10 cellular contexts compared by ENCODE assay signal in the genomic region with DNA sequence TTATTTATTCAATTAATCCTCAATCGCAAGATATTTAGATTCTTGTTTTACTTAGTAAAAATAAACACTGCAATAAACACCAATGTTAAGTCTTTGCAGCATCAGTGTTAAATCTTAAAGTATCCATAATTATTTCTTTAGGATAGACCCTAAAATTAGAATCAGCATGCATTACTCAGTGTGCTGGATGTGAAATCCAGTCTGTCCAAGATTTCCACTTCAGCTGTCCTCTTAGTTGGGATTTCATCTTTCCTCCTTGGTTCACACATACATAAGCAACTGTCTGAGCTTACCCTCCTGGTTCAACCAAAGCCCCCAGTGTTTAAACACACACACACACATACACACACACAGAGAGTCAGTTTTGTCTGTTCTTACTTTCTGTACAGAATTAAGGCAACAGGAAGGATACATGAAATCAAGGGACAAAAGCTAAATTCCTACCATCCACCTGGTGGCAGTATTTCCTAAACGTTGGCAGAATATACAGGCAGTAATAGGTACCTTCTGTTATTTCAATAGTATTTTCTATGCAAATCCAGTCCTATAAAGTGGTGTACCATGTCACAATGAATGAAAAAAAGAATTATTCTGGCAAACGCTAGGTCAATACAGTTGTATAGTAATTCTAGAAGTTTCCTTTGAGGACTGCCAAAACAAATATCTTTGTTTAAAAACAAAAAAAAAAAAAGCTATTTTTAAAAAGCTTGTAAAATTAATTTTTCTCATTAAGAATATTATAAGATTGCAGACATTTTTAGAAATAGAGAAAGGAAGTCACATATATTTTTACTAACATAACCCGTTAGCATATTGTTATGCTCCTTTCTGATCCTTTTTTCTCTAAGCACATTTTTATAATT. TPM values are rescaled to one million over a fixed set of nuclear protein-coding genes. Genes with fewer than 3 reads are reported as not detected.
DNase-seq lines count a peak whose midpoint lies in the region; TF ChIP-seq lines count a peak whose summit lies in the region.
"Had no signal": no experiment of that assay in that cellular context is flagged by ENCODE, and none has a peak within 500 bp of the region (broad histone marks: within the 10 kb centered on the region; RNA-seq: fewer than 3 reads in every experiment).

No MANE protein-coding gene starts in this region.

- TF ChIP-seq POLR2A in spleen (IDR thresholded peaks at IDR 0.05), result no peak

- in situ Hi-C loops in GM23248 (cut with MboI), result loop anchor here (5.0 kb wide), 1 partner anchor 122 kb away; no protein-coding TSS in a partner anchor

- intact Hi-C loops in spleen (cut with DNase I; ENCODE audit: low total_unique reads), result loop anchor here (5.0 kb wide), 1 partner anchor 127 kb away; no protein-coding TSS in a partner anchor

- peak; percentile 53 to 90 (median 78) for TF ChIP-seq CTCF in spleen (IDR thresholded peaks at IDR 0.05 in 8 of 11, conservative IDR thresholded peaks at IDR 0.05 in 3 of 11)

- H3K9ac ChIP-seq in GM23248 (no peak overlapping the region), SK-N-MC (ENCODE audit: insufficient read length) (no peak overlapping the region)

- no peaks in the 10 kb centered on the region for H3K9me2 ChIP-seq in GM23248 (ENCODE audit: insufficient read depth)

- H3K27ac ChIP-seq in GM23248 (no peak overlapping the region), SK-N-MC (no peak overlapping the region), spleen (no peak overlapping the region)

- H2AFZ ChIP-seq in GM23248, result no peak overlapping the region

- no peaks in the 10 kb centered on the region; the same call in 1 of the 2 replicates for H3F3A ChIP-seq in GM23248 (ENCODE audit: insufficient read depth)

- H3K27me3 ChIP-seq in GM23248 (replicated peaks; ENCODE audit: insufficient read depth), result no peaks in the 10 kb centered on the region; the same call in 1 of the 2 replicates
- H3K27me3 ChIP-seq in spleen (replicated peaks in 1 of 7), result no peaks in the 10 kb centered on the region
- no peaks in the 10 kb centered on the region; the same call in 1 of the 2 replicates for H3K27me3 ChIP-seq in MG63

- DNase-seq in D341Med (ENCODE audit: low spot score) (peak; percentile 48), GM23248 (peak; percentile 76), NCI-H1436 (lab: John Stamatoyannopoulos, UW) (peak; percentile 76), SK-N-MC (ENCODE audit: low read depth, low spot score) (peak; percentile 28), brain pericyte (ENCODE audit: low read depth, low spot score) (peak; percentile 27), iPS-NIHi11 (ENCODE audit: low spot score) (peak; percentile 53), spleen (no peak), MG63 (no peak)

- H3K4me1 ChIP-seq in GM23248 (ENCODE audit: insufficient read depth), result peaks cover 5% of the 10 kb centered on the region; the same call in 1 of the 2 replicates
- H3K4me1 ChIP-seq in spleen, result peaks cover 0 to 15% (median 0%) of the 10 kb centered on the region in 6 donors

- H3K4me3 ChIP-seq in GM23248 (no peak overlapping the region), SK-N-MC (no peak overlapping the region), spleen (no peak overlapping the region), MG63 (no peak overlapping the region)

- WGBS in GM23248 (ENCODE audit: low coverage in 1 of 2, low lambda C conversion rate in 2 of 2, missing lambda C conversion rate in 2 of 2), 2 experiments, result 34 to 35% methylated on average over 4 of the region's 4 CpGs
- 42 to 43% (median 42%) methylated on average over 4 of the region's 4 CpGs for WGBS in spleen, 5 donors

- H4K20me1 ChIP-seq in GM23248 (ENCODE audit: insufficient read depth), result no peaks in the 10 kb centered on the region

- H3K9me3 ChIP-seq in GM23248 (ENCODE audit: low read depth), result no peaks in the 10 kb centered on the region
- H3K9me3 ChIP-seq in SK-N-MC (ENCODE audit: low read depth, low read length), result no peaks in the 10 kb centered on the region
- no peaks in the 10 kb centered on the region for H3K9me3 ChIP-seq in spleen
- H3K9me3 ChIP-seq in MG63, result no peaks in the 10 kb centered on the region

- H3K4me2 ChIP-seq in GM23248 (ENCODE audit: unreplicated experiment), result no peak overlapping the region

- H3K36me3 ChIP-seq in GM23248 (ENCODE audit: low read depth), result no peaks in the 10 kb centered on the region
- no peaks in the 10 kb centered on the region for H3K36me3 ChIP-seq in SK-N-MC (ENCODE audit: insufficient read depth, low read length)
- no peaks in the 10 kb centered on the region for H3K36me3 ChIP-seq in spleen
- H3K36me3 ChIP-seq in MG63, result no peaks in the 10 kb centered on the region

- H3K79me2 ChIP-seq in GM23248 (ENCODE audit: insufficient read depth), result no peaks in the 10 kb centered on the region

RNA-seq across cellular contexts. Expression of a gene that starts 27.3 kb away (rescaled TPM):
- 17.6 and 28.8 TPM in 2 replicates for total RNA-seq in GM23248 (2014; rRNA removed; shearing (Covaris generic))
- polyA plus RNA-seq in GM23248 (2016; fragmentation: Nextera tagmentation; extraction: Ambion mirVana) (3.6 and 5.2 TPM in 2 replicates), spleen (10 to 100 TPM; 11.1 to 33.5 (median 21.1) TPM)
- total RNA-seq in spleen, result 100 to 1,000 TPM in 2 of 7 donors, 10 to 100 TPM in 5; 57.9 to 140 (median 72.1) TPM
- 6.6 and 16.2 TPM in 2 replicates for total RNA-seq in MG63 (2014; rRNA removed; shearing (Covaris generic); ENCODE audit: low replicate concordance)

RNA-seq across cellular contexts. Expression of a gene that starts 31.4 kb away (rescaled TPM):
- not detected in 2 replicates for total RNA-seq in GM23248 (2014; rRNA removed; shearing (Covaris generic))
- polyA plus RNA-seq in GM23248 (2016; fragmentation: Nextera tagmentation; extraction: Ambion mirVana), result 0.20 TPM in 1 of 2 replicates, not detected in the other
- under 1 TPM in 1 of 7 donors, not detected in 6; 0.16 TPM for total RNA-seq in spleen
- polyA plus RNA-seq in spleen, result under 1 TPM in 1 of 3 donors, not detected in 2; 0.06 TPM
- not detected in 2 replicates for total RNA-seq in MG63 (2014; rRNA removed; shearing (Covaris generic); ENCODE audit: low replicate concordance)
- total RNA-seq: activated CD8-positive, alpha-beta memory T cell treated with anti-CD3 and anti-CD28 coated beads for 36 hours; subcutaneous adipose tissue had no signal

Comparison
In these comparisons a context has a peak if more than half of its experiments do, and no peak if none do; other contexts are left out.
1. DNase-seq: peak in D341Med (single experiment), GM23248 (single experiment), NCI-H1436 (single experiment), SK-N-MC (single experiment), brain pericyte (single experiment) and iPS-NIHi11 (single experiment); none in spleen (single experiment) and MG63 (single experiment).